17 cellular contexts compared by ENCODE assay signal in genomic region chr20:50442526-50442925, GRCh38.
A peak's percentile ranks its signal among the peaks of the same experiment; 100 is the strongest.
DNase-seq lines count a peak whose midpoint lies in the region; ATAC-seq and TF ChIP-seq lines count a peak whose summit lies in the region.
"Had no signal": no experiment of that assay in that cellular context is flagged by ENCODE, and none has a peak within 500 bp of the region (broad histone marks: within the 10 kb centered on the region; RNA-seq: fewer than 3 reads in every experiment).

No MANE protein-coding gene starts in this region.

- H3K23ac ChIP-seq in IMR-90 (ENCODE audit: low read depth, low read length) (no peak overlapping the region; the same call in 1 of the 2 replicates), mesenchymal stem cell (ENCODE audit: low read length in 2 of 2) (no peak overlapping the region)

- H3K36me3 Mint-ChIP-seq in effector memory CD8-positive, alpha-beta T cell (ENCODE audit: insufficient read depth), result peaks cover 3% of the 10 kb centered on the region
- H3K36me3 Mint-ChIP-seq in activated T-cell treated with anti-CD3 and anti-CD28 coated beads, Interleukin-2, amount 50 U/mL, for 72 hours (ENCODE audit: insufficient read depth in 2 of 2), result no peaks in the 10 kb centered on the region

- no peak overlapping the region for H2AK9ac ChIP-seq in IMR-90 (replicated peaks; ENCODE audit: low read depth, low read length, poor library complexity)

- in situ Hi-C loops in IMR-90 (cut with MboI; ENCODE audit: low sequenced_read_pairs), result no loop called here

- H3K9me3 ChIP-seq in IMR-90 (ENCODE audit: control insufficient read depth, insufficient read depth, low read length) (no peaks in the 10 kb centered on the region), mesenchymal stem cell (ENCODE audit: control insufficient read depth, low read length) (no peaks in the 10 kb centered on the region), tibial artery (no peaks in the 10 kb centered on the region)

- H3K27ac ChIP-seq in IMR-90 (ENCODE audit: insufficient read depth, low read length) (no peak overlapping the region), mesenchymal stem cell (ENCODE audit: low read length, poor library complexity, severe bottlenecking) (no peak overlapping the region), tibial artery (peak overlapping the region; percentile 26 to 50)
- H3K27ac ChIP-seq: C4-2B, KMS-11 had no signal

- ATAC-seq in IMR-90 (ENCODE audit: low read depth) (no peak), GM21526 (IDR thresholded peaks at IDR 0.05; ENCODE audit: low FRiP score, unreplicated experiment) (no peak)
- ATAC-seq in effector memory CD8-positive, alpha-beta T cell (replicated peaks), result no peak
- ATAC-seq in activated T-cell treated with anti-CD3 and anti-CD28 coated beads, Interleukin-2, amount 50 U/mL, for 72 hours (replicated peaks in 1 of 2), result no peak

- peaks cover 19% of the 10 kb centered on the region for H3K9me1 ChIP-seq in IMR-90 (ENCODE audit: insufficient read depth, low read length)

- CTCF ChIA-PET in IMR-90 (lab: Yijun Ruan, JAX), result interaction anchor here (0.6 to 0.7 kb wide), 3 partner anchors 10 to 339 kb away, joined by 4 to 6 read pairs (median 5); no protein-coding TSS in a partner anchor

- H3K56ac ChIP-seq in IMR-90 (ENCODE audit: extremely low read depth, insufficient read depth, low read length), result no peak overlapping the region

- H3K4ac ChIP-seq in IMR-90 (ENCODE audit: low read depth, low read length) (peak overlapping the region; percentile 28; the same call in 1 of the 2 replicates), mesenchymal stem cell (ENCODE audit: low read depth in 1 of 2, low read length in 2 of 2) (no peak overlapping the region)

- H3K27me3 ChIP-seq in IMR-90 (ENCODE audit: control insufficient read depth, insufficient read depth, low read length) (no peaks in the 10 kb centered on the region), mesenchymal stem cell (ENCODE audit: control insufficient read depth in 1 of 2, insufficient read depth in 1 of 2, low read length in 2 of 2) (no peaks in the 10 kb centered on the region), tibial artery (no peaks in the 10 kb centered on the region)

- peak overlapping the region; percentile 69; the same call in 1 of the 2 replicates for H2BK20ac ChIP-seq in IMR-90 (ENCODE audit: low read depth, low read length)

- H3K36me3 ChIP-seq in IMR-90 (ENCODE audit: control insufficient read depth, insufficient read depth, low read length) (no peaks in the 10 kb centered on the region), mesenchymal stem cell (ENCODE audit: control insufficient read depth in 1 of 2, insufficient read depth in 2 of 2, low read depth in 1 of 2, low read length in 2 of 2) (no peaks in the 10 kb centered on the region), tibial artery (no peaks in the 10 kb centered on the region)

- no CpG with 5 or more reads among the region's 4 CpGs for WGBS in IMR-90 (ENCODE audit: extremely low coverage in 2 of 2, insufficient read length in 1 of 2), 2 experiments
- 51% methylated on average over 3 of the region's 4 CpGs for WGBS in mesenchymal stem cell

- TF ChIP-seq RAD21 in IMR-90 (IDR thresholded peaks at IDR 0.05; ENCODE audit: low read length), result no peak

- H2BK5ac ChIP-seq in IMR-90 (ENCODE audit: low read depth, low read length, poor library complexity, severe bottlenecking) (peak overlapping the region; percentile 31), mesenchymal stem cell (ENCODE audit: low read depth, low read length, poor library complexity, severe bottlenecking) (no peak overlapping the region)

- POLR2A ChIA-PET in IMR-90 (lab: Charles Lee; ENCODE audit: unreplicated experiment), result no interaction called here

- no peaks in the 10 kb centered on the region for H3K9me3 Mint-ChIP-seq in effector memory CD8-positive, alpha-beta T cell
- H3K9me3 Mint-ChIP-seq in activated T-cell treated with anti-CD3 and anti-CD28 coated beads, Interleukin-2, amount 50 U/mL, for 72 hours, result no peaks in the 10 kb centered on the region

- dilution Hi-C loops in IMR-90 (cut with HindIII; ENCODE audit: low sequenced_read_pairs, unreplicated experiment), result no loop called here

- H3K18ac ChIP-seq in IMR-90 (ENCODE audit: low read depth, low read length), result peak overlapping the region; percentile 69
- no peak overlapping the region for H3K18ac ChIP-seq in mesenchymal stem cell (ENCODE audit: low read depth in 1 of 2, low read length in 2 of 2)

- no peak overlapping the region for H3K4me3 ChIP-seq in IMR-90 (ENCODE audit: insufficient read depth, low read depth, low read length)
- H3K4me3 ChIP-seq in choroid plexus epithelial cell (ENCODE audit: low read depth, low read length), result no peak overlapping the region
- H3K4me3 ChIP-seq in mesenchymal stem cell (ENCODE audit: insufficient read depth in 1 of 2, low read depth in 1 of 2, low read length in 2 of 2), result no peak overlapping the region
- H3K4me3 ChIP-seq in tibial artery, result no peak overlapping the region

- H3K9ac ChIP-seq in IMR-90 (ENCODE audit: low read depth, low read length) (no peak overlapping the region), mesenchymal stem cell (ENCODE audit: low read length) (peak overlapping the region; percentile 79)
- H3K9ac ChIP-seq: KMS-11 had no signal

- intact Hi-C loops in IMR-90 (cut with micrococcal nuclease), result no loop called here
- intact Hi-C loops in tibial artery (cut with DNase I; ENCODE audit: low total_unique reads), result no loop called here

- H2BK120ac ChIP-seq in IMR-90 (ENCODE audit: low read depth, low read length) (peak overlapping the region; percentile 48; the same call in 1 of the 2 replicates), mesenchymal stem cell (ENCODE audit: low read depth, low read length) (no peak overlapping the region)

- H3K79me1 ChIP-seq in IMR-90 (ENCODE audit: low read depth in 1 of 2, low read length in 2 of 2) (peaks cover 0 to 14% of the 10 kb centered on the region in 2 experiments; a peak in 2 of 4 replicates), mesenchymal stem cell (replicated peaks; ENCODE audit: low read length, poor library complexity, severe bottlenecking) (no peaks in the 10 kb centered on the region)

- H2AK5ac ChIP-seq in IMR-90 (ENCODE audit: low read depth, low read length), result 0 out of 2 replicates have a peak overlapping the region, but pooled peaks have one; percentile 10
- no peak overlapping the region for H2AK5ac ChIP-seq in mesenchymal stem cell (ENCODE audit: low read length, severe bottlenecking)

- H3K4me1 ChIP-seq in IMR-90 (ENCODE audit: control insufficient read depth, insufficient read depth, low read length), result peaks cover 17% of the 10 kb centered on the region
- H3K4me1 ChIP-seq in mesenchymal stem cell (ENCODE audit: control insufficient read depth, insufficient read depth, low read depth, low read length), result peaks cover 12% of the 10 kb centered on the region
- peaks cover 0 to 10% (median 2%) of the 10 kb centered on the region in 4 donors for H3K4me1 ChIP-seq in tibial artery

- no peak overlapping the region for H2BK12ac ChIP-seq in mesenchymal stem cell (ENCODE audit: low read length in 2 of 2)

- H3K4me2 ChIP-seq in IMR-90 (ENCODE audit: low read depth, low read length) (no peak overlapping the region), mesenchymal stem cell (ENCODE audit: low read length, poor library complexity, severe bottlenecking) (no peak overlapping the region)
- H3K4me2 ChIP-seq: KMS-11 had no signal

- no peak for TF ChIP-seq POLR2A in IMR-90 (IDR thresholded peaks at IDR 0.05; ENCODE audit: low read depth, low read length)

- TF ChIP-seq CTCF in IMR-90 (conservative IDR thresholded peaks at IDR 0.05; ENCODE audit: low read depth, low read length) (no peak), choroid plexus epithelial cell (conservative IDR thresholded peaks at IDR 0.05; ENCODE audit: low read depth, low read length) (peak; percentile 10), tibial artery (IDR thresholded peaks at IDR 0.05) (no peak)

- no peaks in the 10 kb centered on the region for H4K20me1 ChIP-seq in IMR-90 (ENCODE audit: insufficient read depth, low read length)

- DNase-seq in IMR-90 (no peak), choroid plexus epithelial cell (ENCODE audit: low read depth) (no peak), mesenchymal stem cell (peak; percentile 47), tibial artery (no peak)
- no peak for DNase-seq in effector memory CD8-positive, alpha-beta T cell
- no peak for DNase-seq in activated T-cell treated with anti-CD3 and anti-CD28 coated beads, Interleukin-2, amount 50 U/mL, for 72 hours
- DNase-seq in activated effector memory CD4-positive, alpha-beta T cell treated with Interleukin-2 at 50 U/mL for 16 hours, result no peak
- DNase-seq: DMS79, NCI-H1417, NCI-H187, NCI-H2107, NCI-H510A, NCI-H774, SHP77 had no signal

- H3K27me3 Mint-ChIP-seq in effector memory CD8-positive, alpha-beta T cell, result peaks cover 12 to 39% of the 10 kb centered on the region in 2 donors
- H3K27me3 Mint-ChIP-seq in activated T-cell treated with anti-CD3 and anti-CD28 coated beads, Interleukin-2, amount 50 U/mL, for 72 hours (ENCODE audit: low read depth), result peaks cover 7% of the 10 kb centered on the region

- no TSS peak for BruUV-seq in IMR-90 (replicated peaks; lab: Mats Ljungman, UMichigan)

- H4K8ac ChIP-seq in IMR-90 (ENCODE audit: low read depth in 2 of 2, low read length in 2 of 2), result peak overlapping the region; percentile 9 to 22; a peak in 2 of 4 replicates
- peak overlapping the region; percentile 45 for H4K8ac ChIP-seq in mesenchymal stem cell (ENCODE audit: low read length)

- no peak overlapping the region for H3K27ac Mint-ChIP-seq in effector memory CD8-positive, alpha-beta T cell
- H3K27ac Mint-ChIP-seq in activated T-cell treated with anti-CD3 and anti-CD28 coated beads, Interleukin-2, amount 50 U/mL, for 72 hours, result no peak overlapping the region

- H2AFZ ChIP-seq in IMR-90 (replicated peaks; ENCODE audit: low read length, poor library complexity) (no peak overlapping the region), mesenchymal stem cell (ENCODE audit: low read depth, low read length) (no peak overlapping the region)

- H3K4me3 Mint-ChIP-seq in effector memory CD8-positive, alpha-beta T cell, result no peak overlapping the region
- no peak overlapping the region for H3K4me3 Mint-ChIP-seq in activated T-cell treated with anti-CD3 and anti-CD28 coated beads, Interleukin-2, amount 50 U/mL, for 72 hours

- H3K14ac ChIP-seq in IMR-90 (replicated peaks; ENCODE audit: low read depth, low read length) (no peak overlapping the region; the same call in 1 of the 2 replicates), mesenchymal stem cell (ENCODE audit: low read length in 2 of 2) (no peak overlapping the region)

- no peak overlapping the region for H4K5ac ChIP-seq in IMR-90 (ENCODE audit: low read depth, low read length)

- peak overlapping the region; percentile 37; the same call in 1 of the 3 replicates for H2BK15ac ChIP-seq in IMR-90 (ENCODE audit: low read depth, low read length)
- no peak overlapping the region for H2BK15ac ChIP-seq in mesenchymal stem cell (ENCODE audit: low read depth, poor library complexity, severe bottlenecking)

- H4K91ac ChIP-seq in IMR-90 (ENCODE audit: insufficient read depth, low read depth, low read length) (no peak overlapping the region), mesenchymal stem cell (ENCODE audit: low read length) (no peak overlapping the region)

- H3K4me1 Mint-ChIP-seq in effector memory CD8-positive, alpha-beta T cell (ENCODE audit: low read depth in 2 of 2), result peaks cover 0 to 6% of the 10 kb centered on the region in 2 donors
- H3K4me1 Mint-ChIP-seq in activated T-cell treated with anti-CD3 and anti-CD28 coated beads, Interleukin-2, amount 50 U/mL, for 72 hours (ENCODE audit: low read depth), result peaks cover 38% of the 10 kb centered on the region

Comparison
In these comparisons a context has a peak if more than half of its experiments do, and no peak if none do; other contexts are left out.
1. H3K27ac ChIP-seq: peak in tibial artery (2 of 2); none in IMR-90 (single experiment) and mesenchymal stem cell (single experiment).